In the genomic region with DNA sequence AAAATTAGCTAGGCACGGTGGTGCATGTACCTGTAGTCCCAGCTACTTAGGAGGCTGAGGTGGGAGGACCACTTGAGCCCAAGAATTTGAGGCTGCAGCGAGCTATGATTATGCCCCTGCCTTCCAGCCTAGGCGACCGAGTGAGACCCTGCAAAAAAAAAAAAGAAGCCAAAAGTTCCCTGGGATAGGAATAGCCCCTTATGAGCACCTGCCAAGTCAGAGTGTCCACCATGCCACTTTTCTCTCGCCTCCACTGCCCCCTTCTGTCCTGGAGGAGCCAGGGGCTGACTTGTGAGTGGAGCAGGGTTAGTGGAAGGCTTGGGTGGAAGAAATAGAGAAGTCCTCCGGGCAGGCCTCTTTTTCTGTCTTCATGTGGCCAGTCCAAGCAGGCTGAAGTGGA, we compare ENCODE assay signal across 13 cellular contexts. TPM values are rescaled to one million over a fixed set of nuclear protein-coding genes. Genes with fewer than 3 reads are reported as not detected.
DNase-seq lines count a peak whose midpoint lies in the region; ATAC-seq and TF ChIP-seq lines count a peak whose summit lies in the region.
"Had no signal": no experiment of that assay in that cellular context is flagged by ENCODE, and none has a peak within 500 bp of the region (broad histone marks: within the 10 kb centered on the region; RNA-seq: fewer than 3 reads in every experiment).

No MANE protein-coding gene starts in this region.

- no peaks in the 10 kb centered on the region for H3K27me3 ChIP-seq in DOHH2 (ENCODE audit: control insufficient read depth, low read length)
- H3K27me3 ChIP-seq: tibial nerve had no signal

- H3K36me3 ChIP-seq in DOHH2 (ENCODE audit: control insufficient read depth, low read length) = no peaks in the 10 kb centered on the region
- H3K36me3 ChIP-seq: tibial nerve had no signal

- ATAC-seq in HG03342 (IDR thresholded peaks at IDR 0.05; ENCODE audit: unreplicated experiment) (no peak), GM21515 (IDR thresholded peaks at IDR 0.05; ENCODE audit: unreplicated experiment) (no peak)

- no peaks in the 10 kb centered on the region for H3K79me2 ChIP-seq in DOHH2 (ENCODE audit: control insufficient read depth, low read length)

- H3K9me2 ChIP-seq in DOHH2 (replicated peaks; ENCODE audit: control insufficient read depth, low read length) = no peaks in the 10 kb centered on the region

- H3K4me1 ChIP-seq in DOHH2 (ENCODE audit: control insufficient read depth, low read length) = no peaks in the 10 kb centered on the region
- H3K4me1 ChIP-seq: tibial nerve had no signal

- DNase-seq in GM13977 (ENCODE audit: low spot score) = no peak
- peak; percentile 40 for DNase-seq in RPMI8226
- no peak for DNase-seq in fibroblast of villous mesenchyme (ENCODE audit: low read depth)
- no peak for DNase-seq in NCI-H1436 treated with DMSO at 0.1 percent for 48 hours (lab: John Stamatoyannopoulos, UW)
- DNase-seq in activated effector memory CD4-positive, alpha-beta T cell treated with Interleukin-2 at 50 U/mL for 16 hours = no peak
- DNase-seq: activated B cell treated with CpG ODN at 0.5 μM for 24 hours; activated naive CD4-positive, alpha-beta T cell treated with anti-CD3 and anti-CD28 coated beads, Interleukin-2, amount 50 U/mL, for 16 hours; dermis blood vessel endothelial cell; NCI-H1105 had no signal

- no peaks in the 10 kb centered on the region for H3F3A ChIP-seq in DOHH2 (ENCODE audit: control insufficient read depth, insufficient read depth)

- H3K4me3 ChIP-seq in DOHH2 (ENCODE audit: low read length) = no peak overlapping the region
- no peak overlapping the region for H3K4me3 ChIP-seq in fibroblast of villous mesenchyme (ENCODE audit: low read depth, low read length)
- H3K4me3 ChIP-seq: tibial nerve had no signal

- no peak overlapping the region for H3K4me2 ChIP-seq in DOHH2 (ENCODE audit: low read length)

- H3K9me3 ChIP-seq in DOHH2 (ENCODE audit: control insufficient read depth, insufficient read depth, low read length) = peaks cover 5% of the 10 kb centered on the region; the same call in 1 of the 2 replicates

- H4K20me1 ChIP-seq in DOHH2 (ENCODE audit: control insufficient read depth, insufficient read depth, low read depth, low read length) = no peaks in the 10 kb centered on the region

- in situ Hi-C loops in GM13977 (cut with MboI; ENCODE audit: low pct_unique_long_range_greater_than_20kb, low sequenced_read_pairs, unreplicated experiment) = no loop called here

- TF ChIP-seq CTCF in DOHH2 (IDR thresholded peaks at IDR 0.05; ENCODE audit: low read depth, low read length, poor library complexity, severe bottlenecking) (peak; percentile 29), GM13977 (IDR thresholded peaks at IDR 0.05; ENCODE audit: extremely low read depth, insufficient read depth, missing control alignments) (peak; percentile 57), fibroblast of villous mesenchyme (IDR thresholded peaks at IDR 0.05; ENCODE audit: insufficient read depth, low read depth, low read length) (peak; percentile 21)

- no peak overlapping the region for H3K27ac ChIP-seq in DOHH2 (ENCODE audit: low read depth, low read length)
- H3K27ac ChIP-seq: tibial nerve had no signal

RNA-seq across cellular contexts. Expression of a gene that starts 12.1 kb away (rescaled TPM):
- 28.7 and 33.2 TPM in 2 replicates for total RNA-seq in fibroblast of villous mesenchyme

RNA-seq across cellular contexts. Expression of a gene that starts 18.9 kb away (rescaled TPM):
- total RNA-seq in fibroblast of villous mesenchyme = 54.4 and 56.6 TPM in 2 replicates
